ENCODE assay signal across 1 cellular context in genomic region chr11:71212871-71213559, GRCh38.
TF ChIP-seq lines count a peak whose summit lies in the region.

No MANE protein-coding gene starts in this region.

TF ChIP-seq in GM23338, 12 proteins besides CTCF, POLR2A, EP300 and RAD21 (continued from another document):
- TF ChIP-seq REST (IDR thresholded peaks at IDR 0.05; ENCODE audit: unreplicated experiment) (no peak), NANOG (IDR thresholded peaks at IDR 0.05; ENCODE audit: borderline replicate concordance) (no peak), ZNF462 (CRISPR knock-in tag; IDR thresholded peaks at IDR 0.05) (no peak)
